ENCODE assay signal across 21 cellular contexts in genomic region chr10:100972115-100972903, GRCh38. TPM values are rescaled to one million over a fixed set of nuclear protein-coding genes. Genes with fewer than 3 reads are reported as not detected.
DNase-seq lines count a peak whose midpoint lies in the region; ATAC-seq, FAIRE-seq and TF ChIP-seq lines count a peak whose summit lies in the region.
"Had no signal": no experiment of that assay in that cellular context is flagged by ENCODE, and none has a peak within 500 bp of the region (broad histone marks: within the 10 kb centered on the region; RNA-seq: fewer than 3 reads in every experiment).

No MANE protein-coding gene starts in this region.

- POLR2A ChIA-PET in A549 (lab: Yijun Ruan, JAX) (no interaction called here), SK-N-SH (lab: Yijun Ruan, JAX) (interaction anchor here (0.9 kb wide), 1 partner anchor 9 kb away, joined by 3 read pairs; no protein-coding TSS in a partner anchor)

- CTCF ChIA-PET in A549 (lab: Yijun Ruan, JAX), result interaction anchor here (0.5 to 6.6 kb wide), 9 partner anchors 9 to 80 kb away, joined by 3 to 33 read pairs (median 4); partner anchors contain the start of gene LZTS2
- CTCF ChIA-PET in SK-N-SH (lab: Yijun Ruan, JAX), result interaction anchor here (0.6 to 1.4 kb wide), 4 partner anchors 24 to 49 kb away, joined by 3 to 4 read pairs (median 3); no protein-coding TSS in a partner anchor

- H3K4me3 ChIP-seq in A549 (no peak overlapping the region), body of pancreas (no peak overlapping the region), SK-N-SH (ENCODE audit: low read depth in 2 of 2, low read length in 1 of 2) (no peak overlapping the region)
- H3K4me3 ChIP-seq: gastrocnemius medialis, SK-N-MC had no signal

- H3K4me1 ChIP-seq in A549 (peaks cover 34% of the 10 kb centered on the region), body of pancreas (peaks cover 53% of the 10 kb centered on the region), SK-N-SH (ENCODE audit: control insufficient read depth in 1 of 2, insufficient read depth in 2 of 2, low read depth in 1 of 2, low read length in 1 of 2) (peaks cover 4 to 19% of the 10 kb centered on the region in 2 experiments; a peak in 2 of 4 replicates)

- H3K27me3 ChIP-seq in body of pancreas (no peaks in the 10 kb centered on the region), SK-N-SH (ENCODE audit: insufficient read depth) (no peaks in the 10 kb centered on the region)
- H3K27me3 ChIP-seq: gastrocnemius medialis had no signal

- H3K4me2 ChIP-seq in A549, result peak overlapping the region; percentile 98
- H3K4me2 ChIP-seq in SK-N-SH, result no peak overlapping the region

- H3K4me1 Mint-ChIP-seq in nephron, result peaks cover 25% of the 10 kb centered on the region

- TF ChIP-seq CTCF in A549 (IDR thresholded peaks at IDR 0.05), result no peak
- no peak for TF ChIP-seq CTCF in body of pancreas (IDR thresholded peaks at IDR 0.05)
- TF ChIP-seq CTCF in nephron (IDR thresholded peaks at IDR 0.05; ENCODE audit: unreplicated experiment in 3 of 3), result no peak
- no peak for TF ChIP-seq CTCF in SK-N-SH (IDR thresholded peaks at IDR 0.05)

- H3K27ac ChIP-seq in A549, result peak overlapping the region in 1 of 2 experiments; percentile 88; a peak in 4 of 6 replicates
- peak overlapping the region in 3 of 4 donors; percentile 72 to 87 (median 77) for H3K27ac ChIP-seq in body of pancreas
- H3K27ac ChIP-seq in SK-N-SH (ENCODE audit: low read depth in 2 of 2, low read length in 1 of 2), result no peak overlapping the region
- H3K27ac ChIP-seq: C4-2B, gastrocnemius medialis, parathyroid adenoma, SK-N-MC, VCaP had no signal

- no peak for TF ChIP-seq EP300 in A549 (IDR thresholded peaks at IDR 0.05)
- TF ChIP-seq EP300 in SK-N-SH (IDR thresholded peaks at IDR 0.05; ENCODE audit: borderline replicate concordance in 1 of 2, low read depth in 1 of 2, low read length in 1 of 2), result no peak

- ATAC-seq in A549 (no peak), body of pancreas (no peak)
- ATAC-seq: activated T-cell treated with anti-CD3 and anti-CD28 coated beads, Interleukin-2, amount 50 U/mL, for 4 hours; esophagus mucosa; gastrocnemius medialis; HCT116; stimulated activated memory B cell treated with anti-CD40 and anti-IgM and Interleukin-4, amounts not matched to agents 10 μg/mL and 1 μg/mL and 100 μg/mL, for 72 hours had no signal

- no peaks in the 10 kb centered on the region for H3K9me3 Mint-ChIP-seq in nephron
- H3K9me3 Mint-ChIP-seq: activated T-cell treated with anti-CD3 and anti-CD28 coated beads, Interleukin-2, amount 50 U/mL, for 4 hours; stimulated activated memory B cell treated with anti-CD40 and anti-IgM and Interleukin-4, amounts not matched to agents 10 μg/mL and 1 μg/mL and 100 μg/mL, for 72 hours had no signal

- TF ChIP-seq RAD21 in A549 (conservative IDR thresholded peaks at IDR 0.05 in 1 of 2, IDR thresholded peaks at IDR 0.05 in 1 of 2) (no peak), SK-N-SH (IDR thresholded peaks at IDR 0.05; ENCODE audit: low read length) (no peak)

- H3K9me3 ChIP-seq in A549 (no peaks in the 10 kb centered on the region), body of pancreas (no peaks in the 10 kb centered on the region), SK-N-SH (no peaks in the 10 kb centered on the region)
- H3K9me3 ChIP-seq: gastrocnemius medialis had no signal

- H3K4me3 Mint-ChIP-seq in nephron, result peak overlapping the region; percentile 41 to 53 (median 44)
- H3K4me3 Mint-ChIP-seq: activated T-cell treated with anti-CD3 and anti-CD28 coated beads, Interleukin-2, amount 50 U/mL, for 4 hours; stimulated activated memory B cell treated with anti-CD40 and anti-IgM and Interleukin-4, amounts not matched to agents 10 μg/mL and 1 μg/mL and 100 μg/mL, for 72 hours had no signal

- H4K20me1 ChIP-seq in SK-N-SH (ENCODE audit: insufficient read depth), result no peaks in the 10 kb centered on the region

- 77% methylated on average over 13 of the region's 13 CpGs for WGBS in A549 (ENCODE audit: missing lambda C conversion rate)
- WGBS in body of pancreas, 2 donors, result 67 to 68% methylated on average over 13 of the region's 13 CpGs
- WGBS in SK-N-SH (ENCODE audit: low lambda C conversion rate), result 76% methylated on average over 12 of the region's 13 CpGs

- H3K27me3 Mint-ChIP-seq in nephron (ENCODE audit: low read depth), result no peaks in the 10 kb centered on the region
- H3K27me3 Mint-ChIP-seq: stimulated activated memory B cell treated with anti-CD40 and anti-IgM and Interleukin-4, amounts not matched to agents 10 μg/mL and 1 μg/mL and 100 μg/mL, for 72 hours had no signal

- H3K36me3 Mint-ChIP-seq in nephron (ENCODE audit: low read depth), result peaks cover 14% of the 10 kb centered on the region
- H3K36me3 Mint-ChIP-seq: naive B cell had no signal

- peaks cover 3% of the 10 kb centered on the region for H3F3A ChIP-seq in SK-N-SH (replicated peaks; ENCODE audit: insufficient read depth)

- H3K36me3 ChIP-seq in body of pancreas (replicated peaks in 1 of 2; ENCODE audit: insufficient read depth in 1 of 2, low read depth in 2 of 2) (no peaks in the 10 kb centered on the region), SK-N-SH (replicated peaks in 1 of 2; ENCODE audit: control insufficient read depth in 1 of 2, insufficient read depth in 2 of 2, low read length in 1 of 2) (no peaks in the 10 kb centered on the region)
- H3K36me3 ChIP-seq: gastrocnemius medialis had no signal

- H3K9me2 ChIP-seq in SK-N-SH, result no peaks in the 10 kb centered on the region

- no peaks in the 10 kb centered on the region for H3K79me2 ChIP-seq in SK-N-SH (ENCODE audit: insufficient read depth)
- H3K79me2 ChIP-seq: parathyroid adenoma had no signal

- no peak for FAIRE-seq in A549 (lab: Jason Lieb, UNC)
- FAIRE-seq: kidney had no signal

- no peak for DNase-seq in A549 (ENCODE audit: low read depth in 1 of 2, low spot score in 1 of 2)
- no peak for DNase-seq in body of pancreas
- no peak for DNase-seq in GM03348 (ENCODE audit: low spot score)
- DNase-seq in SK-N-SH, result no peak
- no peak for DNase-seq in medulla oblongata (ENCODE audit: extremely low spot score)
- DNase-seq: activated naive CD4-positive, alpha-beta T cell treated with anti-CD3 and anti-CD28 coated beads, Interleukin-2, amount 50 U/mL, for 16 hours; activated T-cell treated with anti-CD3 and anti-CD28 coated beads, Interleukin-2, amount 50 U/mL, for 4 hours; effector CD4-positive, alpha-beta T cell; gastrocnemius medialis; mammary epithelial cell; naive B cell; NCI-H524 had no signal

- TF ChIP-seq POLR2A in A549 (IDR thresholded peaks at IDR 0.05; ENCODE audit: low read length) (no peak), body of pancreas (IDR thresholded peaks at IDR 0.05) (no peak)

- H2AFZ ChIP-seq in SK-N-SH (ENCODE audit: low read depth), result no peak overlapping the region
- H2AFZ ChIP-seq: parathyroid adenoma had no signal

- peak overlapping the region in 1 of 3 experiments; percentile 90 for H3K27ac Mint-ChIP-seq in nephron
- H3K27ac Mint-ChIP-seq: stimulated activated memory B cell treated with anti-CD40 and anti-IgM and Interleukin-4, amounts not matched to agents 10 μg/mL and 1 μg/mL and 100 μg/mL, for 72 hours had no signal

- H3K9ac ChIP-seq in SK-N-SH, result no peak overlapping the region
- H3K9ac ChIP-seq: parathyroid adenoma had no signal

- intact Hi-C loops in body of pancreas (cut with DNase I), result no loop called here

RNA-seq across cellular contexts. Expression of gene SEMA4G, which starts 3.0 kb away (rescaled TPM):
- polyA plus RNA-seq in A549 (2011; rRNA removed) (17.4 and 31.1 TPM in 2 replicates), A549 (2017; fragmentation: RNase III; extraction: RNeasy Plus Mini Kit Qiagen cat#74134 plus additional on column Dnase treatment) (10.2 to 13.5 TPM (median 13.3 TPM) in 3 replicates), SK-N-SH (2012; rRNA removed) (15.0 and 16.2 TPM in 2 replicates)
- polyA plus RNA-seq in A549 (2012; cell fraction: cytosol; rRNA removed), result 10.7 and 14.0 TPM in 2 replicates
- polyA plus RNA-seq in A549 (2012; cell fraction: nucleus; rRNA removed), result 22.3 and 28.5 TPM in 2 replicates
- 27.1 and 33.0 TPM in 2 replicates for polyA minus RNA-seq in A549 (2011; rRNA and poly(A)+ RNA removed)
- total RNA-seq in body of pancreas, result 10 to 100 TPM; 10.5 to 12.5 TPM
- polyA plus RNA-seq in SK-N-SH (2012; cell fraction: cytosol; rRNA removed), result 6.9 and 10.2 TPM in 2 replicates
- 32.3 and 32.7 TPM in 2 replicates for polyA plus RNA-seq in SK-N-SH (2012; cell fraction: nucleus; rRNA removed)

RNA-seq across cellular contexts. Expression of gene MRPL43, which starts 15.0 kb away (rescaled TPM):
- polyA plus RNA-seq in A549 (2011; rRNA removed), result 76.3 and 77.4 TPM in 2 replicates
- 193 and 212 TPM in 2 replicates for polyA plus RNA-seq in A549 (2012; cell fraction: cytosol; rRNA removed)
- 145 and 218 TPM in 2 replicates for polyA plus RNA-seq in A549 (2012; cell fraction: nucleus; rRNA removed)
- polyA plus RNA-seq in A549 (2017; fragmentation: RNase III; extraction: RNeasy Plus Mini Kit Qiagen cat#74134 plus additional on column Dnase treatment), result 82.2 to 86.7 TPM (median 83.4 TPM) in 3 replicates
- polyA minus RNA-seq in A549 (2011; rRNA and poly(A)+ RNA removed), result 17.5 and 27.5 TPM in 2 replicates
- total RNA-seq in body of pancreas, result 10 to 100 TPM; 53.7 to 90.5 TPM
- 173 and 208 TPM in 2 replicates for polyA plus RNA-seq in SK-N-SH (2012; rRNA removed)
- 100 and 140 TPM in 2 replicates for polyA plus RNA-seq in SK-N-SH (2012; cell fraction: cytosol; rRNA removed)
- polyA plus RNA-seq in SK-N-SH (2012; cell fraction: nucleus; rRNA removed), result 160 and 186 TPM in 2 replicates

RNA-seq across cellular contexts. Expression of gene TWNK, which starts 15.0 kb away (rescaled TPM):
- polyA plus RNA-seq in A549 (2011; rRNA removed) (21.1 and 26.7 TPM in 2 replicates), A549 (2017; fragmentation: RNase III; extraction: RNeasy Plus Mini Kit Qiagen cat#74134 plus additional on column Dnase treatment) (34.7 to 36.0 TPM (median 35.9 TPM) in 3 replicates), SK-N-SH (2012; rRNA removed) (16.4 and 20.0 TPM in 2 replicates)
- 19.5 and 21.8 TPM in 2 replicates for polyA plus RNA-seq in A549 (2012; cell fraction: cytosol; rRNA removed)
- polyA plus RNA-seq in A549 (2012; cell fraction: nucleus; rRNA removed), result 16.0 and 20.8 TPM in 2 replicates
- 21.0 and 21.4 TPM in 2 replicates for polyA minus RNA-seq in A549 (2011; rRNA and poly(A)+ RNA removed)
- 1 to 10 TPM; 1.8 to 2.3 TPM for total RNA-seq in body of pancreas
- polyA plus RNA-seq in SK-N-SH (2012; cell fraction: cytosol; rRNA removed), result 16.6 and 20.2 TPM in 2 replicates
- 15.7 and 20.7 TPM in 2 replicates for polyA plus RNA-seq in SK-N-SH (2012; cell fraction: nucleus; rRNA removed)

RNA-seq across cellular contexts. Expression of gene LZTS2, which starts 27.3 kb away (rescaled TPM):
- polyA plus RNA-seq in A549 (2011; rRNA removed), result 13.8 and 15.7 TPM in 2 replicates
- polyA plus RNA-seq in A549 (2012; cell fraction: cytosol; rRNA removed), result 24.1 and 41.0 TPM in 2 replicates
- polyA plus RNA-seq in A549 (2012; cell fraction: nucleus; rRNA removed), result 98.0 and 113 TPM in 2 replicates
- 23.8 to 35.5 TPM (median 34.0 TPM) in 3 replicates for polyA plus RNA-seq in A549 (2017; fragmentation: RNase III; extraction: RNeasy Plus Mini Kit Qiagen cat#74134 plus additional on column Dnase treatment)
- 17.2 and 17.9 TPM in 2 replicates for polyA minus RNA-seq in A549 (2011; rRNA and poly(A)+ RNA removed)
- 10 to 100 TPM; 29.7 to 38.4 TPM for total RNA-seq in body of pancreas
- polyA plus RNA-seq in SK-N-SH (2012; rRNA removed), result 50.6 and 52.2 TPM in 2 replicates
- polyA plus RNA-seq in SK-N-SH (2012; cell fraction: cytosol; rRNA removed), result 18.5 and 31.3 TPM in 2 replicates
- polyA plus RNA-seq in SK-N-SH (2012; cell fraction: nucleus; rRNA removed), result 105 and 145 TPM in 2 replicates

RNA-seq across cellular contexts. Expression of gene PDZD7, which starts 58.6 kb away (rescaled TPM):
- polyA plus RNA-seq in A549 (2011; rRNA removed), result 0.20 and 0.21 TPM in 2 replicates
- polyA plus RNA-seq in A549 (2012; cell fraction: cytosol; rRNA removed), result 0.94 and 1.1 TPM in 2 replicates
- 2.1 and 2.3 TPM in 2 replicates for polyA plus RNA-seq in A549 (2012; cell fraction: nucleus; rRNA removed)
- 0.56 to 0.79 TPM (median 0.63 TPM) in 3 replicates for polyA plus RNA-seq in A549 (2017; fragmentation: RNase III; extraction: RNeasy Plus Mini Kit Qiagen cat#74134 plus additional on column Dnase treatment)
- polyA minus RNA-seq in A549 (2011; rRNA and poly(A)+ RNA removed), result 0.25 and 0.44 TPM in 2 replicates
- total RNA-seq in body of pancreas, result under 1 TPM; 0.52 to 0.66 TPM
- polyA plus RNA-seq in SK-N-SH (2012; rRNA removed), result 1.9 and 2.3 TPM in 2 replicates
- polyA plus RNA-seq in SK-N-SH (2012; cell fraction: cytosol; rRNA removed), result 0.95 and 1.5 TPM in 2 replicates
- 5.4 and 6.8 TPM in 2 replicates for polyA plus RNA-seq in SK-N-SH (2012; cell fraction: nucleus; rRNA removed)

Comparison
In these comparisons a context has a peak if more than half of its experiments do, and no peak if none do; other contexts are left out.
1. H3K27ac ChIP-seq: peak in body of pancreas (3 of 4); none in SK-N-SH (0 of 2).